ENCODE assay signal across 19 cellular contexts in the genomic region with DNA sequence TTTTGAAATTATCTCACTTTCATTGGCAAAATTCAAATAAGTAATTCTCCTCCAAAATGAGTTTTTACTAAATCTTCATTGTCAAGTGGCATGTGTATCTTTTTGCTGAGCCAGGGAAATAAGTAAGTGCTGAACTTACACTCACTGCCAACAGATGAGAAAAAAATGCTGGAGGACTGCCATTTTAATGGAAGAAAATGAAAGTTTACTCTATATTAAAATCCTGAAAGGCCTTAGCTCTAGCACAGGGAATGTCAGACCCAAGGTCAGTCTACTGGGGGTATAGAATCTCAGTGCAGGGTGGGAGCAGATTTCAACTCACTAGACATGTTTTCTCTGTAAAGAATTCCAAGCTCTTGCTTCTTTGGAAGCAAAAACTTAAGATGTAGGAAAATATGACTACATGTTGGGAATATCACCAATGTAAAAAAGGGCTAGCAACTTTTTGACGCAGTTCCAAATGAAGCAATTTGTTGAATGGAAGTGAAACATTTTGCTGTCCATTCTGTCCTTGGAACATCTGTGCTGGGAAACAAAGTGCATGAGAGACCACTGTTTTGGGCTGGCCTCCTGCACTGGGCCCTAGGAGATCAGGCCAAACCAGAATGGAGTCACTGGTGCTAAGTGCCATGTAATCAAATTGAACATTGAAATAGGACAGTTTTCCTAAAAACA.
DNase-seq lines count a peak whose midpoint lies in the region; ATAC-seq and TF ChIP-seq lines count a peak whose summit lies in the region.
"Had no signal": no experiment of that assay in that cellular context is flagged by ENCODE, and none has a peak within 500 bp of the region (broad histone marks: within the 10 kb centered on the region; RNA-seq: fewer than 3 reads in every experiment).

No MANE protein-coding gene starts in this region.

- no peak overlapping the region for H3K27ac Mint-ChIP-seq in activated T-helper 17 cell treated with anti-CD3 and anti-CD28 coated beads, Interleukin-2, amount 50 U/mL, for 72 hours
- no peak overlapping the region for H3K27ac Mint-ChIP-seq in T-helper 2 cell treated with Interferon-gamma antibody and Interleukin-4, amounts not matched to agents 5 μg/mL and 100 μg/mL, for 36 hours
- H3K27ac Mint-ChIP-seq: B cell had no signal

- H3K4me1 ChIP-seq in gastroesophageal sphincter (peaks cover 0 to 15% (median 3%) of the 10 kb centered on the region in 3 donors), lower lobe of right lung (no peaks in the 10 kb centered on the region)

- H3K27me3 ChIP-seq in gastroesophageal sphincter (no peaks in the 10 kb centered on the region), lower lobe of right lung (ENCODE audit: low read depth) (no peaks in the 10 kb centered on the region)

- H3K4me1 Mint-ChIP-seq in activated T-helper 17 cell treated with anti-CD3 and anti-CD28 coated beads, Interleukin-2, amount 50 U/mL, for 72 hours = no peaks in the 10 kb centered on the region
- no peaks in the 10 kb centered on the region for H3K4me1 Mint-ChIP-seq in T-helper 2 cell treated with Interferon-gamma antibody and Interleukin-4, amounts not matched to agents 5 μg/mL and 100 μg/mL, for 36 hours (ENCODE audit: low read depth)
- H3K4me1 Mint-ChIP-seq: B cell had no signal

- H3K36me3 Mint-ChIP-seq in activated T-helper 17 cell treated with anti-CD3 and anti-CD28 coated beads, Interleukin-2, amount 50 U/mL, for 72 hours (ENCODE audit: low read depth) = no peaks in the 10 kb centered on the region
- H3K36me3 Mint-ChIP-seq in T-helper 2 cell treated with Interferon-gamma antibody and Interleukin-4, amounts not matched to agents 5 μg/mL and 100 μg/mL, for 36 hours (ENCODE audit: low read depth) = no peaks in the 10 kb centered on the region

- no peak for TF ChIP-seq EP300 in gastroesophageal sphincter (IDR thresholded peaks at IDR 0.05)

- ATAC-seq in Right ventricle myocardium superior (ENCODE audit: poor library complexity) = peak; percentile 75
- peak; percentile 57 for ATAC-seq in gastroesophageal sphincter
- no peak for ATAC-seq in lower lobe of right lung
- ATAC-seq in activated T-helper 17 cell treated with anti-CD3 and anti-CD28 coated beads, Interleukin-2, amount 50 U/mL, for 72 hours (replicated peaks) = no peak

- no peak for TF ChIP-seq CTCF in gastroesophageal sphincter (IDR thresholded peaks at IDR 0.05)
- TF ChIP-seq CTCF in lower lobe of right lung (IDR thresholded peaks at IDR 0.05) = no peak

- H3K36me3 ChIP-seq in gastroesophageal sphincter = no peaks in the 10 kb centered on the region
- no peaks in the 10 kb centered on the region for H3K36me3 ChIP-seq in lower lobe of right lung

- H3K4me3 Mint-ChIP-seq in activated T-helper 17 cell treated with anti-CD3 and anti-CD28 coated beads, Interleukin-2, amount 50 U/mL, for 72 hours = no peak overlapping the region
- H3K4me3 Mint-ChIP-seq in T-helper 2 cell treated with Interferon-gamma antibody and Interleukin-4, amounts not matched to agents 5 μg/mL and 100 μg/mL, for 36 hours = no peak overlapping the region
- H3K4me3 Mint-ChIP-seq: B cell, H9 had no signal

- H3K4me3 ChIP-seq in gastroesophageal sphincter (no peak overlapping the region), lower lobe of right lung (no peak overlapping the region)

- H3K9me3 ChIP-seq in gastroesophageal sphincter (no peaks in the 10 kb centered on the region), lower lobe of right lung (no peaks in the 10 kb centered on the region)

- no peak for TF ChIP-seq POLR2A in gastroesophageal sphincter (IDR thresholded peaks at IDR 0.05)

- H3K27me3 Mint-ChIP-seq in activated T-helper 17 cell treated with anti-CD3 and anti-CD28 coated beads, Interleukin-2, amount 50 U/mL, for 72 hours = peaks cover 3% of the 10 kb centered on the region
- H3K27me3 Mint-ChIP-seq in T-helper 2 cell treated with Interferon-gamma antibody and Interleukin-4, amounts not matched to agents 5 μg/mL and 100 μg/mL, for 36 hours (ENCODE audit: low read depth) = no peaks in the 10 kb centered on the region
- H3K27me3 Mint-ChIP-seq: B cell had no signal

- DNase-seq in Right ventricle myocardium superior (peak; percentile 43), cardiac septum (ENCODE audit: low spot score) (no peak), lower lobe of right lung (no peak), germinal center (ENCODE audit: low spot score) (no peak), KG1 (lab: John Stamatoyannopoulos, UW) (no peak)
- DNase-seq in T-helper 2 cell treated with Interferon-gamma antibody and Interleukin-4, amounts not matched to agents 5 μg/mL and 100 μg/mL, for 36 hours (ENCODE audit: low spot score) = no peak
- DNase-seq: 8988T, DMS79 treated with DMSO at 0.1 percent for 48 hours, H9, NCI-H1092 treated with DMSO at 0.1 percent for 48 hours, NCI-H2081, NCI-H2171 treated with DMSO at 0.1 percent for 48 hours, NCI-H510A, NCI-H774, OCI-M1, SHP77 treated with DMSO at 0.1 percent for 48 hours had no signal

- 69 to 71% methylated on average over 1 of the region's 1 CpG for WGBS in gastroesophageal sphincter (ENCODE audit: low coverage in 1 of 2), 2 donors

- intact Hi-C loops in Right ventricle myocardium superior (cut with DNase I) = no loop called here
- intact Hi-C loops in cardiac septum (cut with DNase I) = no loop called here
- intact Hi-C loops in lower lobe of right lung (cut with DNase I) = no loop called here

- H3K27ac ChIP-seq in gastroesophageal sphincter (peak overlapping the region in 2 of 4 donors; percentile 24 to 42), lower lobe of right lung (peak overlapping the region; percentile 13)

- H3K9me3 Mint-ChIP-seq in activated T-helper 17 cell treated with anti-CD3 and anti-CD28 coated beads, Interleukin-2, amount 50 U/mL, for 72 hours = no peaks in the 10 kb centered on the region
- H3K9me3 Mint-ChIP-seq in T-helper 2 cell treated with Interferon-gamma antibody and Interleukin-4, amounts not matched to agents 5 μg/mL and 100 μg/mL, for 36 hours = no peaks in the 10 kb centered on the region

Comparison
In these comparisons a context has a peak if more than half of its experiments do, and no peak if none do; other contexts are left out.
1. ATAC-seq: peak in Right ventricle myocardium superior (single experiment) and gastroesophageal sphincter (single experiment); none in lower lobe of right lung (0 of 2) and activated T-helper 17 cell treated with anti-CD3 and anti-CD28 coated beads, Interleukin-2, amount 50 U/mL, for 72 hours (single experiment).